18 cellular contexts compared by ENCODE assay signal in the genomic region with DNA sequence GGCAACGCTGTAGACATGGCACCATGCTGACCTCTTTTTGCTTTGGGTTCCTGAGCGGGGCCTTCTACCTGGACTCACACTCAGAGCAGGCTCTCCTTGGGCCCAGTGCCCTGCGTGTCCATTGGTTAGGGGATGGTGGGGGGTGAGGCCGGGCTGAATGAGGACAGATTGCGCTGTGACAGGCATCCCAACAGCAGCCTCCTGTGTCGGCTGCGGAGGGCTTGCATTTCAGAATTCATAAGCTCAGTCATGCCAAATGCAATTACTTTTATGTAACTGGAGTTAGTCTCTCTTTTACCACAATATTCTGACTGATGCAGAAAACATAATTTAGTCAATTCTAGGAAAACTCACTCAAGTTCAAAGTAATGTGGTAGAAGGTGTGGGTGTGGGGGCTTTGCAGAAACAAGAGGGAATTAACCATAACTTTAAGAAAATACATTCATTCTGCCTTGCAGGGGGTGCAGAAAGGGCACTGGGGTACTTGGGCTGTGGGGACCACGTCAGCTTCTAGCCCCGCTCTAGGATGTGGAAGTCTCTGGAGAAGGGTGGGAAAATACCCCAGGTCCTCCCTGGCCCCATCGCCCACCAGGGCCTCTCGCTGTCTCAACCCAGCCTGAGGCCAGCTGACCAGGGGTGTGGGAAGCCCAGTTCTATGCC.
DNase-seq lines count a peak whose midpoint lies in the region; ATAC-seq, FAIRE-seq and TF ChIP-seq lines count a peak whose summit lies in the region.
"Had no signal": no experiment of that assay in that cellular context is flagged by ENCODE, and none has a peak within 500 bp of the region (broad histone marks: within the 10 kb centered on the region; RNA-seq: fewer than 3 reads in every experiment).

No MANE protein-coding gene starts in this region.

- peak; percentile 16 for DNase-seq in T-helper 2 cell treated with Interferon-gamma antibody and Interleukin-4, amounts not matched to agents 5 μg/mL and 100 μg/mL, for 36 hours (ENCODE audit: low spot score)
- DNase-seq in T-helper 2 cell (no peak), kidney (peak; percentile 33), iPS-NIHi7 (ENCODE audit: extremely low spot score) (no peak)
- DNase-seq in activated naive CD4-positive, alpha-beta T cell treated with anti-CD3 and anti-CD28 coated beads for 36 hours = peak; percentile 32
- no peak for DNase-seq in activated naive CD4-positive, alpha-beta T cell treated with anti-CD3 and anti-CD28 coated beads, Interleukin-2, amount 50 U/mL, for 16 hours
- DNase-seq in stimulated activated effector memory CD8-positive, alpha-beta T cell treated with anti-CD3 and anti-CD28 coated beads, Interleukin-12 subunit alpha, Interleukin-12 subunit beta, amount 100 ng/mL, for 72 hours (ENCODE audit: low spot score in 2 of 2) = no peak
- DNase-seq: MG63, NCI-H1105, NCI-H1694 treated with DMSO at 0.1 percent for 48 hours, NCI-H446 treated with DMSO at 0.1 percent for 48 hours, NCI-H748 treated with DMSO at 0.1 percent for 48 hours had no signal

- H3K27ac ChIP-seq in kidney (ENCODE audit: low read depth in 2 of 2, low read length in 2 of 2) = no peak overlapping the region
- H3K27ac ChIP-seq: 22Rv1, C4-2B, KMS-11 had no signal

- H3K9me3 ChIP-seq in kidney (ENCODE audit: control insufficient read depth in 1 of 2, low read length in 2 of 2) = peaks cover 0 to 2% of the 10 kb centered on the region in 2 donors
- H3K9me3 ChIP-seq: MG63 had no signal

- no peak overlapping the region for H3K27ac Mint-ChIP-seq in T-helper 2 cell treated with Interferon-gamma antibody and Interleukin-4, amounts not matched to agents 5 μg/mL and 100 μg/mL, for 36 hours
- H3K27ac Mint-ChIP-seq in activated naive CD4-positive, alpha-beta T cell treated with anti-CD3 and anti-CD28 coated beads for 36 hours = no peak overlapping the region
- no peak overlapping the region for H3K27ac Mint-ChIP-seq in stimulated activated effector memory CD8-positive, alpha-beta T cell treated with anti-CD3 and anti-CD28 coated beads, Interleukin-12 subunit alpha, Interleukin-12 subunit beta, amount 100 ng/mL, for 72 hours

- CTCF ChIA-PET in activated naive CD4-positive, alpha-beta T cell treated with anti-CD3 and anti-CD28 coated beads for 36 hours (lab: Charles Lee) = interaction anchor here (1.1 kb wide), 1 partner anchor 78 kb away, joined by 4 read pairs; no protein-coding TSS in a partner anchor

- TF ChIP-seq CTCF in kidney (IDR thresholded peaks at IDR 0.05; ENCODE audit: borderline replicate concordance, extremely low read depth, insufficient read depth) = no peak

- intact Hi-C loops in activated naive CD4-positive, alpha-beta T cell treated with anti-CD3 and anti-CD28 coated beads for 36 hours (cut with micrococcal nuclease) = no loop called here
- intact Hi-C loops in kidney (cut with DNase I) = no loop called here

- peaks cover 4% of the 10 kb centered on the region for H3K36me3 Mint-ChIP-seq in T-helper 2 cell treated with Interferon-gamma antibody and Interleukin-4, amounts not matched to agents 5 μg/mL and 100 μg/mL, for 36 hours (ENCODE audit: low read depth)
- no peaks in the 10 kb centered on the region for H3K36me3 Mint-ChIP-seq in activated naive CD4-positive, alpha-beta T cell treated with anti-CD3 and anti-CD28 coated beads for 36 hours (ENCODE audit: low read depth)
- no peaks in the 10 kb centered on the region for H3K36me3 Mint-ChIP-seq in stimulated activated effector memory CD8-positive, alpha-beta T cell treated with anti-CD3 and anti-CD28 coated beads, Interleukin-12 subunit alpha, Interleukin-12 subunit beta, amount 100 ng/mL, for 72 hours

- H3K4me3 ChIP-seq in kidney (ENCODE audit: low read length in 2 of 2) = no peak overlapping the region
- H3K4me3 ChIP-seq: MG63 had no signal

- no peak overlapping the region for H3K4me3 Mint-ChIP-seq in T-helper 2 cell treated with Interferon-gamma antibody and Interleukin-4, amounts not matched to agents 5 μg/mL and 100 μg/mL, for 36 hours
- H3K4me3 Mint-ChIP-seq in activated naive CD4-positive, alpha-beta T cell treated with anti-CD3 and anti-CD28 coated beads for 36 hours = no peak overlapping the region
- H3K4me3 Mint-ChIP-seq in stimulated activated effector memory CD8-positive, alpha-beta T cell treated with anti-CD3 and anti-CD28 coated beads, Interleukin-12 subunit alpha, Interleukin-12 subunit beta, amount 100 ng/mL, for 72 hours = no peak overlapping the region

- no peak for FAIRE-seq in kidney (lab: Jason Lieb, UNC)
- FAIRE-seq: H54, HepG2 had no signal

- H3K9ac ChIP-seq in kidney (ENCODE audit: low read length in 2 of 2) = no peak overlapping the region
- H3K9ac ChIP-seq: KMS-11 had no signal

- ATAC-seq in stimulated activated effector memory CD8-positive, alpha-beta T cell treated with anti-CD3 and anti-CD28 coated beads, Interleukin-12 subunit alpha, Interleukin-12 subunit beta, amount 100 ng/mL, for 72 hours = peak; percentile 46
- ATAC-seq in HG03159 (IDR thresholded peaks at IDR 0.05; ENCODE audit: unreplicated experiment) = no peak
- ATAC-seq: HepG2 had no signal

- no peaks in the 10 kb centered on the region for H3K36me3 ChIP-seq in kidney (ENCODE audit: control insufficient read depth in 1 of 2, insufficient read depth in 2 of 2, low read length in 2 of 2)
- H3K36me3 ChIP-seq: MG63 had no signal

- H3K9me3 Mint-ChIP-seq in T-helper 2 cell treated with Interferon-gamma antibody and Interleukin-4, amounts not matched to agents 5 μg/mL and 100 μg/mL, for 36 hours = peaks cover 5% of the 10 kb centered on the region
- H3K9me3 Mint-ChIP-seq in activated naive CD4-positive, alpha-beta T cell treated with anti-CD3 and anti-CD28 coated beads for 36 hours = peaks cover 10% of the 10 kb centered on the region
- H3K9me3 Mint-ChIP-seq in stimulated activated effector memory CD8-positive, alpha-beta T cell treated with anti-CD3 and anti-CD28 coated beads, Interleukin-12 subunit alpha, Interleukin-12 subunit beta, amount 100 ng/mL, for 72 hours = peaks cover 5% of the 10 kb centered on the region

- no peaks in the 10 kb centered on the region for H3K27me3 Mint-ChIP-seq in T-helper 2 cell treated with Interferon-gamma antibody and Interleukin-4, amounts not matched to agents 5 μg/mL and 100 μg/mL, for 36 hours (ENCODE audit: low read depth)
- no peaks in the 10 kb centered on the region for H3K27me3 Mint-ChIP-seq in activated naive CD4-positive, alpha-beta T cell treated with anti-CD3 and anti-CD28 coated beads for 36 hours (ENCODE audit: low read depth)

- peaks cover 12% of the 10 kb centered on the region for H3K4me1 Mint-ChIP-seq in T-helper 2 cell treated with Interferon-gamma antibody and Interleukin-4, amounts not matched to agents 5 μg/mL and 100 μg/mL, for 36 hours (ENCODE audit: low read depth)
- peaks cover 28% of the 10 kb centered on the region for H3K4me1 Mint-ChIP-seq in activated naive CD4-positive, alpha-beta T cell treated with anti-CD3 and anti-CD28 coated beads for 36 hours (ENCODE audit: low read depth)
- H3K4me1 Mint-ChIP-seq in stimulated activated effector memory CD8-positive, alpha-beta T cell treated with anti-CD3 and anti-CD28 coated beads, Interleukin-12 subunit alpha, Interleukin-12 subunit beta, amount 100 ng/mL, for 72 hours = peaks cover 24% of the 10 kb centered on the region

- H3K4me1 ChIP-seq in kidney (ENCODE audit: control insufficient read depth in 1 of 2, insufficient read depth in 1 of 2, low read depth in 1 of 2, low read length in 2 of 2) = no peaks in the 10 kb centered on the region

Comparison
In these comparisons a context has a peak if more than half of its experiments do, and no peak if none do; other contexts are left out.
1. DNase-seq: peak in T-helper 2 cell treated with Interferon-gamma antibody and Interleukin-4, amounts not matched to agents 5 μg/mL and 100 μg/mL, for 36 hours (single experiment), activated naive CD4-positive, alpha-beta T cell treated with anti-CD3 and anti-CD28 coated beads for 36 hours (single experiment) and kidney (single experiment); none in T-helper 2 cell (0 of 5), activated naive CD4-positive, alpha-beta T cell treated with anti-CD3 and anti-CD28 coated beads, Interleukin-2, amount 50 U/mL, for 16 hours (single experiment), stimulated activated effector memory CD8-positive, alpha-beta T cell treated with anti-CD3 and anti-CD28 coated beads, Interleukin-12 subunit alpha, Interleukin-12 subunit beta, amount 100 ng/mL, for 72 hours (0 of 2) and iPS-NIHi7 (single experiment).